8 cellular contexts compared by ENCODE assay signal in genomic region chr17:59620064-59620359, GRCh38. TPM values are rescaled to one million over a fixed set of nuclear protein-coding genes. Genes with fewer than 3 reads are reported as not detected.
DNase-seq lines count a peak whose midpoint lies in the region; ATAC-seq and TF ChIP-seq lines count a peak whose summit lies in the region.

No MANE protein-coding gene starts in this region.

- H3K9ac ChIP-seq in KMS-11 (peak overlapping the region; percentile 93), neural cell (ENCODE audit: low read length) (peak overlapping the region; percentile 100)

- peaks cover 37% of the 10 kb centered on the region for H4K20me1 ChIP-seq in KMS-11 (ENCODE audit: insufficient read depth)
- H4K20me1 ChIP-seq in neural cell (ENCODE audit: insufficient read depth) = peaks cover 3% of the 10 kb centered on the region

- TF ChIP-seq CTCF in KMS-11 (conservative IDR thresholded peaks at IDR 0.05; ENCODE audit: low read depth, low read length) (no peak), dorsolateral prefrontal cortex (IDR thresholded peaks at IDR 0.05 in 54 of 56, conservative IDR thresholded peaks at IDR 0.05 in 2 of 56; ENCODE audit: low read depth in 1 of 56, partially characterized antibody in 56 of 56) (no peak), neural cell (IDR thresholded peaks at IDR 0.05; ENCODE audit: poor library complexity, severe bottlenecking) (no peak)

- no peaks in the 10 kb centered on the region for H3K9me3 ChIP-seq in CD4-positive, CD25-positive, alpha-beta regulatory T cell (ENCODE audit: control insufficient read depth in 2 of 2, low read length in 2 of 2)
- no peaks in the 10 kb centered on the region for H3K9me3 ChIP-seq in neural cell (ENCODE audit: low read length)

- H3F3A ChIP-seq in neural cell (ENCODE audit: insufficient read depth, low read length, poor library complexity, severe bottlenecking) = peaks cover 13% of the 10 kb centered on the region

- H3K36me3 ChIP-seq in CD4-positive, CD25-positive, alpha-beta regulatory T cell (ENCODE audit: control insufficient read depth, insufficient read depth, low read length) = peaks cover 4% of the 10 kb centered on the region
- no peaks in the 10 kb centered on the region for H3K36me3 ChIP-seq in KMS-11 (ENCODE audit: insufficient read depth)
- H3K36me3 ChIP-seq in neural cell (ENCODE audit: insufficient read depth, low read length) = no peaks in the 10 kb centered on the region

- H3K9me2 ChIP-seq in neural cell (ENCODE audit: insufficient read depth, low read length) = no peaks in the 10 kb centered on the region

- peaks cover 16% of the 10 kb centered on the region for H3K27me3 Mint-ChIP-seq in CD4-positive, CD25-positive, alpha-beta regulatory T cell

- H3K4me3 Mint-ChIP-seq in CD4-positive, CD25-positive, alpha-beta regulatory T cell = peak overlapping the region; percentile 92 to 98 (median 95)

- no peak for TF ChIP-seq EP300 in neural cell (conservative IDR thresholded peaks at IDR 0.05; ENCODE audit: poor library complexity, severe bottlenecking)

- no peak for TF ChIP-seq RAD21 in neural cell (conservative IDR thresholded peaks at IDR 0.05)

- peak overlapping the region; percentile 98 to 100 (median 99) for H3K27ac Mint-ChIP-seq in CD4-positive, CD25-positive, alpha-beta regulatory T cell

- H3K79me2 ChIP-seq in KMS-11 (ENCODE audit: insufficient read depth, low read depth) (peaks cover 60% of the 10 kb centered on the region), neural cell (replicated peaks; ENCODE audit: insufficient read depth, low read length) (peaks cover 59% of the 10 kb centered on the region)

- H3K27ac ChIP-seq in CD4-positive, CD25-positive, alpha-beta regulatory T cell (ENCODE audit: insufficient read depth, low read length, poor library complexity, severe bottlenecking) = peak overlapping the region; percentile 98
- H3K27ac ChIP-seq in KMS-11 (peak overlapping the region; percentile 94), dorsolateral prefrontal cortex (peak overlapping the region; percentile 96 to 100 (median 99)), neural cell (ENCODE audit: low read length) (peak overlapping the region; percentile 99)

- ATAC-seq in CD4-positive, CD25-positive, alpha-beta regulatory T cell (ENCODE audit: low read depth in 2 of 2) = no peak
- ATAC-seq in HG02763 (IDR thresholded peaks at IDR 0.05; ENCODE audit: unreplicated experiment) = no peak

- no peaks in the 10 kb centered on the region for H3K9me3 Mint-ChIP-seq in CD4-positive, CD25-positive, alpha-beta regulatory T cell

- peaks cover 18 to 66% (median 50%) of the 10 kb centered on the region in 4 donors for H3K4me1 Mint-ChIP-seq in CD4-positive, CD25-positive, alpha-beta regulatory T cell

- peaks cover 48% of the 10 kb centered on the region for H3K4me1 ChIP-seq in CD4-positive, CD25-positive, alpha-beta regulatory T cell (ENCODE audit: control insufficient read depth, insufficient read depth, low read length, poor library complexity, severe bottlenecking)
- peaks cover 57% of the 10 kb centered on the region for H3K4me1 ChIP-seq in KMS-11 (ENCODE audit: low read depth, poor library complexity, severe bottlenecking)

- peak overlapping the region; percentile 50 for H2AFZ ChIP-seq in KMS-11 (ENCODE audit: low read depth)
- peak overlapping the region; percentile 90 for H2AFZ ChIP-seq in neural cell (ENCODE audit: low read depth, low read length)

- intact Hi-C loops in dorsolateral prefrontal cortex (cut with DNase I) = loop anchor here (5.0 to 10.0 kb wide), 4 partner anchors 85 to 1105 kb away; partner anchors contain the start of genes PTRH2 (in 2 of the 2), VMP1 (in 2 of the 2), MTMR4 (in 1 of the 2) and RPS6KB1 (in 1 of the 2)

- no peaks in the 10 kb centered on the region for H3K36me3 Mint-ChIP-seq in CD4-positive, CD25-positive, alpha-beta regulatory T cell

- H3K27me3 ChIP-seq in CD4-positive, CD25-positive, alpha-beta regulatory T cell (ENCODE audit: control insufficient read depth, insufficient read depth, low read length) = no peaks in the 10 kb centered on the region
- H3K27me3 ChIP-seq in KMS-11 (ENCODE audit: insufficient read depth, low read depth) (no peaks in the 10 kb centered on the region), dorsolateral prefrontal cortex (no peaks in the 10 kb centered on the region), neural cell (ENCODE audit: insufficient read depth, low read depth, low read length) (no peaks in the 10 kb centered on the region)

- H3K4me3 ChIP-seq in CD4-positive, CD25-positive, alpha-beta regulatory T cell (ENCODE audit: low read depth, low read length) = peak overlapping the region; percentile 92
- H3K4me3 ChIP-seq in KMS-11 (IDR thresholded peaks at IDR 0.05; ENCODE audit: insufficient read depth, low read depth, low read length) = no peak overlapping the region
- peak overlapping the region; percentile 57 to 98 (median 89) for H3K4me3 ChIP-seq in dorsolateral prefrontal cortex
- peak overlapping the region; percentile 90 for H3K4me3 ChIP-seq in neural cell (ENCODE audit: low read length)

- H3K4me2 ChIP-seq in KMS-11 (peak overlapping the region; percentile 55), neural cell (ENCODE audit: low read length) (no peak overlapping the region)

- no peak for DNase-seq in CD4-positive, CD25-positive, alpha-beta regulatory T cell
- no peak for DNase-seq in dorsolateral prefrontal cortex
- DNase-seq in NCI-H1417 treated with DMSO at 0.1 percent for 48 hours (lab: John Stamatoyannopoulos, UW) = no peak
- no peak for DNase-seq in NCI-H2227 (lab: John Stamatoyannopoulos, UW; ENCODE audit: unreplicated experiment)
- no peak for DNase-seq in DMS 273 (lab: John Stamatoyannopoulos, UW; ENCODE audit: unreplicated experiment)

TF ChIP-seq in neural cell, 6 proteins besides CTCF, POLR2A, EP300 and RAD21:
- TF ChIP-seq POLR2AphosphoS5 (IDR thresholded peaks at IDR 0.05) (no peak), REST (IDR thresholded peaks at IDR 0.05; ENCODE audit: borderline replicate concordance) (peak; percentile 54), EZH2 (IDR thresholded peaks at IDR 0.05; ENCODE audit: borderline replicate concordance, insufficient read depth, low read length, poor library complexity, severe bottlenecking) (no peak)

RNA-seq across cellular contexts. Expression of gene CLTC, which starts 0.3 kb away (rescaled TPM):
- 111 TPM for total RNA-seq in CD4-positive, CD25-positive, alpha-beta regulatory T cell
- 10 to 100 TPM; 37.4 to 47.2 (median 37.9) TPM for polyA plus RNA-seq in CD4-positive, CD25-positive, alpha-beta regulatory T cell
- 100 to 1,000 TPM; 248 to 525 (median 428) TPM for total RNA-seq in dorsolateral prefrontal cortex
- 189 and 218 TPM in 2 replicates for polyA plus RNA-seq in neural cell
- 388 and 465 TPM in 2 replicates for polyA minus RNA-seq in neural cell

RNA-seq across cellular contexts. Expression of gene DHX40, which starts 54.6 kb away (rescaled TPM):
- 52.2 TPM for total RNA-seq in CD4-positive, CD25-positive, alpha-beta regulatory T cell
- 10 to 100 TPM; 22.3 to 23.4 (median 22.8) TPM for polyA plus RNA-seq in CD4-positive, CD25-positive, alpha-beta regulatory T cell
- total RNA-seq in dorsolateral prefrontal cortex = 10 to 100 TPM; 19.1 to 37.5 (median 26.3) TPM
- polyA plus RNA-seq in neural cell = 113 and 130 TPM in 2 replicates
- polyA minus RNA-seq in neural cell = 143 and 150 TPM in 2 replicates
